ENCODE assay signal across 8 cellular contexts in the genomic region with DNA sequence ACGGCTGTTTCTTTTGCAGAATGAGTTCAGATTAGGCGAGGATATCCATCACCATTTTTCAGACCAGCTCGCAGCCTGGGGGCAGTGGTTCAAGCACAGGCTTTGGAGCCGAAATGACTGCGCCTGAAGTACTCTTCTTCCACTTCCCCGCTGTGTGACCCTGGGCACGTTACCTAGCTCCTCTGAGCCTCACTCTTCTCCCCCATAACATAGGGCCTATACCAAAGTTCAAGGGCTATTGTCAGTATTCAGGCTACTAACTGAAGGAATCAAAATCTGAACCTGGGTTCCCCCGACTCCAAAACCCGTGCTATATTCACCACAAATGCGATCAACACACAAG. TPM values are rescaled to one million over a fixed set of nuclear protein-coding genes. Genes with fewer than 3 reads are reported as not detected.
A peak's percentile ranks its signal among the peaks of the same experiment; 100 is the strongest.
DNase-seq lines count a peak whose midpoint lies in the region; ATAC-seq and TF ChIP-seq lines count a peak whose summit lies in the region.

No MANE protein-coding gene starts in this region.

- no peaks in the 10 kb centered on the region for H3K9me3 ChIP-seq in Peyer's patch
- no peaks in the 10 kb centered on the region for H3K9me3 ChIP-seq in esophagus (ENCODE audit: control insufficient read depth in 2 of 2, insufficient read depth in 1 of 2, low read depth in 1 of 2, low read length in 1 of 2)
- H3K9me3 ChIP-seq in prostate gland = no peaks in the 10 kb centered on the region

- H3K4me3 ChIP-seq in Peyer's patch = peak overlapping the region; percentile 77 to 92 (median 82)
- H3K4me3 ChIP-seq in esophagus (ENCODE audit: low read depth in 1 of 2, low read length in 2 of 2) = peak overlapping the region; percentile 89 to 99
- H3K4me3 ChIP-seq in prostate gland = peak overlapping the region; percentile 79 to 91

- H3K27ac Mint-ChIP-seq in activated CD8-positive, alpha-beta memory T cell treated with anti-CD3 and anti-CD28 coated beads, Interleukin-2, amount 10 ng/mL, durations not matched to agents 7 days and 5 days = peak overlapping the region; percentile 93

- peaks cover 7% of the 10 kb centered on the region for H3K36me3 Mint-ChIP-seq in activated CD8-positive, alpha-beta memory T cell treated with anti-CD3 and anti-CD28 coated beads, Interleukin-2, amount 10 ng/mL, durations not matched to agents 7 days and 5 days

- WGBS in esophagus, 2 donors = 3% methylated on average over 10 of the region's 10 CpGs
- 4% methylated on average over 10 of the region's 10 CpGs for WGBS in prostate gland

- ATAC-seq in activated CD8-positive, alpha-beta memory T cell treated with anti-CD3 and anti-CD28 coated beads, Interleukin-2, amount 10 ng/mL, durations not matched to agents 7 days and 5 days = peak; percentile 24
- ATAC-seq in HG02763 (IDR thresholded peaks at IDR 0.05; ENCODE audit: unreplicated experiment) = no peak

- H3K27me3 ChIP-seq in Peyer's patch = no peaks in the 10 kb centered on the region
- H3K27me3 ChIP-seq in esophagus (ENCODE audit: control insufficient read depth in 1 of 2, insufficient read depth in 2 of 2, low read length in 2 of 2) = no peaks in the 10 kb centered on the region
- no peaks in the 10 kb centered on the region for H3K27me3 ChIP-seq in prostate gland (replicated peaks; ENCODE audit: insufficient read depth)

- peaks cover 0 to 38% (median 0%) of the 10 kb centered on the region in 3 donors for H3K36me3 ChIP-seq in Peyer's patch
- H3K36me3 ChIP-seq in esophagus (ENCODE audit: control insufficient read depth in 2 of 2, insufficient read depth in 2 of 2, low read length in 1 of 2) = peaks cover 8 to 18% of the 10 kb centered on the region in 2 donors
- peaks cover 0 to 2% of the 10 kb centered on the region in 2 donors for H3K36me3 ChIP-seq in prostate gland

- H3K27me3 Mint-ChIP-seq in activated CD8-positive, alpha-beta memory T cell treated with anti-CD3 and anti-CD28 coated beads, Interleukin-2, amount 10 ng/mL, durations not matched to agents 7 days and 5 days = no peaks in the 10 kb centered on the region

- intact Hi-C loops in prostate gland (cut with DNase I) = loop anchor here (5.0 kb wide), 1 partner anchor 184 kb away; no protein-coding TSS in a partner anchor

- H3K27ac ChIP-seq in Peyer's patch = peak overlapping the region; percentile 72 to 82 (median 78)
- H3K27ac ChIP-seq in esophagus (ENCODE audit: low read depth in 2 of 2, low read length in 1 of 2) = peak overlapping the region; percentile 8 to 78
- peak overlapping the region; percentile 85 to 88 for H3K27ac ChIP-seq in prostate gland

- H3K4me3 Mint-ChIP-seq in activated CD8-positive, alpha-beta memory T cell treated with anti-CD3 and anti-CD28 coated beads, Interleukin-2, amount 10 ng/mL, durations not matched to agents 7 days and 5 days = peak overlapping the region; percentile 99

- TF ChIP-seq POLR2A in Peyer's patch (IDR thresholded peaks at IDR 0.05) (no peak), prostate gland (IDR thresholded peaks at IDR 0.05) (no peak)

- H3K9me3 Mint-ChIP-seq in activated CD8-positive, alpha-beta memory T cell treated with anti-CD3 and anti-CD28 coated beads, Interleukin-2, amount 10 ng/mL, durations not matched to agents 7 days and 5 days (ENCODE audit: low read depth) = no peaks in the 10 kb centered on the region

- CTCF ChIA-PET in activated CD8-positive, alpha-beta memory T cell treated with anti-CD3 and anti-CD28 coated beads, Interleukin-2, amount 10 ng/mL, durations not matched to agents 7 days and 5 days (lab: Charles Lee) = interaction anchor here (1.2 to 1.6 kb wide), 2 partner anchors 141 to 145 kb away, joined by 3 read pairs; no protein-coding TSS in a partner anchor

- peak; percentile 43 for DNase-seq in activated CD8-positive, alpha-beta memory T cell treated with anti-CD3 and anti-CD28 coated beads, Interleukin-2, amount 10 ng/mL, durations not matched to agents 7 days and 5 days
- DNase-seq in activated CD8-positive, alpha-beta memory T cell treated with anti-CD3 and anti-CD28 coated beads, Interleukin-2, amount 50 U/mL, for 48 hours = no peak
- DNase-seq in Peyer's patch (no peak), prostate gland (ENCODE audit: low spot score) (no peak), COR-L47 (lab: John Stamatoyannopoulos, UW) (no peak), SW480 (ENCODE audit: low spot score) (no peak)

- TF ChIP-seq CTCF in Peyer's patch (IDR thresholded peaks at IDR 0.05) = no peak
- TF ChIP-seq CTCF in prostate gland (IDR thresholded peaks at IDR 0.05) = no peak

- H3K4me1 ChIP-seq in Peyer's patch (peaks cover 0 to 24% (median 8%) of the 10 kb centered on the region in 4 donors), esophagus (ENCODE audit: control insufficient read depth in 2 of 2, insufficient read depth in 2 of 2, low read length in 1 of 2) (peaks cover 0 to 3% of the 10 kb centered on the region in 2 donors), prostate gland (replicated peaks) (no peaks in the 10 kb centered on the region)

- H3K4me1 Mint-ChIP-seq in activated CD8-positive, alpha-beta memory T cell treated with anti-CD3 and anti-CD28 coated beads, Interleukin-2, amount 10 ng/mL, durations not matched to agents 7 days and 5 days = peaks cover 35% of the 10 kb centered on the region

RNA-seq across cellular contexts. Expression of a gene that starts 0.4 kb away (rescaled TPM):
- total RNA-seq in activated CD8-positive, alpha-beta memory T cell treated with anti-CD3 and anti-CD28 coated beads, Interleukin-2, amount 10 ng/mL, durations not matched to agents 7 days and 5 days = 10 to 100 TPM; 56.6 to 70.2 TPM
- total RNA-seq in Peyer's patch (10 to 100 TPM; 27.4 to 49.5 (median 38.1) TPM), prostate gland (10 to 100 TPM; 41.1 to 76.9 TPM)
- 10 to 100 TPM; 63.0 to 77.6 TPM for polyA plus RNA-seq in esophagus

RNA-seq across cellular contexts. Expression of a gene that starts 0.4 kb away (rescaled TPM):
- 10 to 100 TPM; 27.3 to 27.7 TPM for total RNA-seq in activated CD8-positive, alpha-beta memory T cell treated with anti-CD3 and anti-CD28 coated beads, Interleukin-2, amount 10 ng/mL, durations not matched to agents 7 days and 5 days
- total RNA-seq in Peyer's patch = 10 to 100 TPM; 30.2 to 59.5 (median 49.2) TPM
- 10 to 100 TPM; 10.9 to 22.3 TPM for polyA plus RNA-seq in esophagus
- 10 to 100 TPM; 17.3 to 34.0 TPM for total RNA-seq in prostate gland
